In genomic region chr5:168706655-168707069, GRCh38 we compare ENCODE assay signal across 9 cellular contexts.
DNase-seq lines count a peak whose midpoint lies in the region; ATAC-seq and TF ChIP-seq lines count a peak whose summit lies in the region.
"Had no signal": no experiment of that assay in that cellular context is flagged by ENCODE, and none has a peak within 500 bp of the region (broad histone marks: within the 10 kb centered on the region; RNA-seq: fewer than 3 reads in every experiment).

No MANE protein-coding gene starts in this region.

- no peaks in the 10 kb centered on the region for H3K9me3 Mint-ChIP-seq in activated CD4-positive, alpha-beta T cell treated with anti-CD3 and anti-CD28 coated beads, Interleukin-2, amount 10 ng/mL, durations not matched to agents 7 days and 5 days
- H3K9me3 Mint-ChIP-seq: activated naive CD4-positive, alpha-beta T cell treated with anti-CD3 and anti-CD28 coated beads, Interleukin-2, amount 50 U/mL, for 24 hours had no signal

- H3K36me3 Mint-ChIP-seq in activated CD4-positive, alpha-beta T cell treated with anti-CD3 and anti-CD28 coated beads, Interleukin-2, amount 10 ng/mL, durations not matched to agents 7 days and 5 days (ENCODE audit: low read depth): no peaks in the 10 kb centered on the region
- H3K36me3 Mint-ChIP-seq: activated naive CD4-positive, alpha-beta T cell treated with anti-CD3 and anti-CD28 coated beads, Interleukin-2, amount 50 U/mL, for 24 hours had no signal

- no peaks in the 10 kb centered on the region for H3K36me3 ChIP-seq in thoracic aorta

- H3K4me3 ChIP-seq in NB4 (ENCODE audit: low read depth, low read length): no peak overlapping the region
- no peak overlapping the region for H3K4me3 ChIP-seq in thoracic aorta

- H3K9me3 ChIP-seq in thoracic aorta: no peaks in the 10 kb centered on the region

- no peak overlapping the region for H3K4me3 Mint-ChIP-seq in activated CD4-positive, alpha-beta T cell treated with anti-CD3 and anti-CD28 coated beads, Interleukin-2, amount 10 ng/mL, durations not matched to agents 7 days and 5 days
- H3K4me3 Mint-ChIP-seq: activated naive CD4-positive, alpha-beta T cell treated with anti-CD3 and anti-CD28 coated beads, Interleukin-2, amount 50 U/mL, for 24 hours had no signal

- POLR2A ChIA-PET in activated CD4-positive, alpha-beta T cell treated with anti-CD3 and anti-CD28 coated beads, Interleukin-2, amount 10 ng/mL, durations not matched to agents 7 days and 5 days (lab: Charles Lee): no interaction called here

- H3K27ac ChIP-seq in thoracic aorta: no peak overlapping the region

- ATAC-seq in thoracic aorta (ENCODE audit: insufficient number of reproducible peaks, low FRiP score, low read depth) (no peak), HG03280 (IDR thresholded peaks at IDR 0.05; ENCODE audit: unreplicated experiment) (no peak)

- no peaks in the 10 kb centered on the region for H3K4me1 ChIP-seq in thoracic aorta (ENCODE audit: control insufficient read depth in 1 of 2, low read depth in 2 of 2)

- no peaks in the 10 kb centered on the region for H3K4me1 Mint-ChIP-seq in activated CD4-positive, alpha-beta T cell treated with anti-CD3 and anti-CD28 coated beads, Interleukin-2, amount 10 ng/mL, durations not matched to agents 7 days and 5 days
- H3K4me1 Mint-ChIP-seq: activated naive CD4-positive, alpha-beta T cell treated with anti-CD3 and anti-CD28 coated beads, Interleukin-2, amount 50 U/mL, for 24 hours had no signal

- CTCF ChIA-PET in activated CD4-positive, alpha-beta T cell treated with anti-CD3 and anti-CD28 coated beads, Interleukin-2, amount 10 ng/mL, durations not matched to agents 7 days and 5 days (lab: Charles Lee): no interaction called here

- H3K27ac Mint-ChIP-seq in activated CD4-positive, alpha-beta T cell treated with anti-CD3 and anti-CD28 coated beads, Interleukin-2, amount 10 ng/mL, durations not matched to agents 7 days and 5 days: no peak overlapping the region
- H3K27ac Mint-ChIP-seq: activated naive CD4-positive, alpha-beta T cell treated with anti-CD3 and anti-CD28 coated beads, Interleukin-2, amount 50 U/mL, for 24 hours had no signal

- TF ChIP-seq CTCF in NB4 (IDR thresholded peaks at IDR 0.05; ENCODE audit: low read depth, low read length) (peak; percentile 61), thoracic aorta (IDR thresholded peaks at IDR 0.05) (peak; percentile 48)

- peak; percentile 43 for DNase-seq in activated CD4-positive, alpha-beta T cell treated with anti-CD3 and anti-CD28 coated beads, Interleukin-2, amount 10 ng/mL, durations not matched to agents 7 days and 5 days
- no peak for DNase-seq in activated CD4-positive, alpha-beta T cell treated with anti-CD3 and anti-CD28 coated beads, Interleukin-2, amount 50 U/mL, for 4 hours
- DNase-seq in NB4 (ENCODE audit: low read depth) (peak; percentile 47), amygdala (lab: John Stamatoyannopoulos, UW) (peak in 36 of 56 donors; percentile 1 to 61 (median 22)), iPS-NIHi7 (ENCODE audit: extremely low spot score) (peak; percentile 70), thoracic aorta (ENCODE audit: low spot score) (no peak), NCI-H2029 (lab: John Stamatoyannopoulos, UW) (no peak)

- TF ChIP-seq POLR2A in NB4 (IDR thresholded peaks at IDR 0.05; ENCODE audit: extremely low read depth, insufficient read length): no peak

- no peaks in the 10 kb centered on the region for H3K27me3 ChIP-seq in thoracic aorta (replicated peaks; ENCODE audit: insufficient read depth)

- no peaks in the 10 kb centered on the region for H3K27me3 Mint-ChIP-seq in activated CD4-positive, alpha-beta T cell treated with anti-CD3 and anti-CD28 coated beads, Interleukin-2, amount 10 ng/mL, durations not matched to agents 7 days and 5 days
- H3K27me3 Mint-ChIP-seq: activated naive CD4-positive, alpha-beta T cell treated with anti-CD3 and anti-CD28 coated beads, Interleukin-2, amount 50 U/mL, for 24 hours had no signal

Comparison
In these comparisons a context has a peak if more than half of its experiments do, and no peak if none do; other contexts are left out.
1. DNase-seq: peak in activated CD4-positive, alpha-beta T cell treated with anti-CD3 and anti-CD28 coated beads, Interleukin-2, amount 10 ng/mL, durations not matched to agents 7 days and 5 days (single experiment), NB4 (single experiment), amygdala (36 of 56) and iPS-NIHi7 (single experiment); none in activated CD4-positive, alpha-beta T cell treated with anti-CD3 and anti-CD28 coated beads, Interleukin-2, amount 50 U/mL, for 4 hours (0 of 2), thoracic aorta (single experiment) and NCI-H2029 (single experiment).